8 cellular contexts compared by ENCODE assay signal in genomic region chr16:2267505-2267912, GRCh38. TPM values are rescaled to one million over a fixed set of nuclear protein-coding genes. Genes with fewer than 3 reads are reported as not detected.
DNase-seq lines count a peak whose midpoint lies in the region; ATAC-seq and TF ChIP-seq lines count a peak whose summit lies in the region.
"Not testable (repeated sequence)": the region's sequence is repeated elsewhere in the genome, so short reads cannot be mapped to it uniquely, and the experiment has no call there.

No MANE protein-coding gene starts in this region.

- H3K27ac ChIP-seq in lung (ENCODE audit: low read depth in 1 of 2, low read length in 1 of 2) = peak overlapping the region; percentile 89 to 92

- H3K27me3 ChIP-seq in lung (ENCODE audit: control insufficient read depth, insufficient read depth) = not testable (repeated sequence)

- WGBS in lung, 2 donors = 0 to 1% methylated on average over 23 to 54 of the region's 54 CpGs

- H3K9me3 Mint-ChIP-seq in activated CD8-positive, alpha-beta memory T cell treated with anti-CD3 and anti-CD28 coated beads, Interleukin-2, amount 10 ng/mL, durations not matched to agents 7 days and 5 days (ENCODE audit: low read depth); stimulated activated naive B cell treated with anti-CD40 and anti-IgM and Interleukin-4, amounts not matched to agents 10 μg/mL and 1 μg/mL and 100 μg/mL, for 72 hours: not testable (repeated sequence)

- CTCF ChIA-PET in activated CD8-positive, alpha-beta memory T cell treated with anti-CD3 and anti-CD28 coated beads, Interleukin-2, amount 10 ng/mL, durations not matched to agents 7 days and 5 days (lab: Charles Lee) = not testable (repeated sequence)

- H3K4me3 Mint-ChIP-seq in activated CD8-positive, alpha-beta memory T cell treated with anti-CD3 and anti-CD28 coated beads, Interleukin-2, amount 10 ng/mL, durations not matched to agents 7 days and 5 days = peak overlapping the region; percentile 93
- peak overlapping the region; percentile 94 to 97 for H3K4me3 Mint-ChIP-seq in stimulated activated naive B cell treated with anti-CD40 and anti-IgM and Interleukin-4, amounts not matched to agents 10 μg/mL and 1 μg/mL and 100 μg/mL, for 72 hours

- ATAC-seq in GM19468 (IDR thresholded peaks at IDR 0.05; ENCODE audit: extremely low read depth, unreplicated experiment) (peak; percentile 17), HG03060 (IDR thresholded peaks at IDR 0.05; ENCODE audit: low read depth, unreplicated experiment) (peak; percentile 13), lung (ENCODE audit: insufficient read depth, low FRiP score) (peak; percentile 70)
- ATAC-seq in activated CD8-positive, alpha-beta memory T cell treated with anti-CD3 and anti-CD28 coated beads, Interleukin-2, amount 10 ng/mL, durations not matched to agents 7 days and 5 days = peak; percentile 63
- ATAC-seq in stimulated activated naive B cell treated with anti-CD40 and anti-IgM and Interleukin-4, amounts not matched to agents 10 μg/mL and 1 μg/mL and 100 μg/mL, for 72 hours (replicated peaks) = peak; percentile 71 to 77

- H3K36me3 ChIP-seq in lung (ENCODE audit: control insufficient read depth in 2 of 2, insufficient read depth in 2 of 2, low read length in 2 of 2) = peaks cover 2 to 11% of the 10 kb centered on the region in 2 donors

- peak overlapping the region; percentile 86 for H3K4me3 ChIP-seq in lung

- peak overlapping the region; percentile 97 for H3K27ac Mint-ChIP-seq in activated CD8-positive, alpha-beta memory T cell treated with anti-CD3 and anti-CD28 coated beads, Interleukin-2, amount 10 ng/mL, durations not matched to agents 7 days and 5 days
- peak overlapping the region; percentile 100 for H3K27ac Mint-ChIP-seq in stimulated activated naive B cell treated with anti-CD40 and anti-IgM and Interleukin-4, amounts not matched to agents 10 μg/mL and 1 μg/mL and 100 μg/mL, for 72 hours

- H3K27me3 Mint-ChIP-seq in activated CD8-positive, alpha-beta memory T cell treated with anti-CD3 and anti-CD28 coated beads, Interleukin-2, amount 10 ng/mL, durations not matched to agents 7 days and 5 days; stimulated activated naive B cell treated with anti-CD40 and anti-IgM and Interleukin-4, amounts not matched to agents 10 μg/mL and 1 μg/mL and 100 μg/mL, for 72 hours: not testable (repeated sequence)

- peaks cover 34% of the 10 kb centered on the region for H3K36me3 Mint-ChIP-seq in activated CD8-positive, alpha-beta memory T cell treated with anti-CD3 and anti-CD28 coated beads, Interleukin-2, amount 10 ng/mL, durations not matched to agents 7 days and 5 days
- H3K36me3 Mint-ChIP-seq in stimulated activated naive B cell treated with anti-CD40 and anti-IgM and Interleukin-4, amounts not matched to agents 10 μg/mL and 1 μg/mL and 100 μg/mL, for 72 hours = peaks cover 16 to 33% of the 10 kb centered on the region in 2 donors

- H3K4me1 ChIP-seq in lung (ENCODE audit: control insufficient read depth in 2 of 2, insufficient read depth in 2 of 2, low read length in 2 of 2) = not testable (repeated sequence)

- H3K4me1 Mint-ChIP-seq in activated CD8-positive, alpha-beta memory T cell treated with anti-CD3 and anti-CD28 coated beads, Interleukin-2, amount 10 ng/mL, durations not matched to agents 7 days and 5 days = peaks cover 34% of the 10 kb centered on the region
- peaks cover 32 to 45% of the 10 kb centered on the region in 2 donors for H3K4me1 Mint-ChIP-seq in stimulated activated naive B cell treated with anti-CD40 and anti-IgM and Interleukin-4, amounts not matched to agents 10 μg/mL and 1 μg/mL and 100 μg/mL, for 72 hours

- TF ChIP-seq CTCF in lung (IDR thresholded peaks at IDR 0.05; ENCODE audit: control extremely low read depth, extremely low read depth) = not testable (repeated sequence)

- DNase-seq in COLO668 (lab: John Stamatoyannopoulos, UW; ENCODE audit: unreplicated experiment) (peak; percentile 88), NCI-H446 treated with DMSO at 0.1 percent for 48 hours (lab: John Stamatoyannopoulos, UW) (peak; percentile 47), epidermal melanocyte (ENCODE audit: insufficient read length, low spot score) (peak; percentile 49), lung (ENCODE audit: low spot score) (peak; percentile 40)
- not testable (repeated sequence) for DNase-seq in activated CD8-positive, alpha-beta memory T cell treated with anti-CD3 and anti-CD28 coated beads, Interleukin-2, amount 10 ng/mL, durations not matched to agents 7 days and 5 days; stimulated activated naive B cell treated with anti-CD40 and anti-IgM and Interleukin-4, amounts not matched to agents 10 μg/mL and 1 μg/mL and 100 μg/mL, for 72 hours

- not testable (repeated sequence) for H3K9me3 ChIP-seq in lung (ENCODE audit: control insufficient read depth in 2 of 2, insufficient read depth in 1 of 2, low read length in 1 of 2)

RNA-seq across cellular contexts. Expression of gene RNPS1, which starts 0.4 kb away (rescaled TPM):
- total RNA-seq in activated CD8-positive, alpha-beta memory T cell treated with anti-CD3 and anti-CD28 coated beads, Interleukin-2, amount 10 ng/mL, durations not matched to agents 7 days and 5 days = 100 to 1,000 TPM; 310 to 324 TPM
- total RNA-seq in lung = 100 to 1,000 TPM in 1 of 2 donors, 10 to 100 TPM in 1; 92.0 to 125 TPM
- 100 to 1,000 TPM in 1 of 2 donors, 10 to 100 TPM in 1; 98.7 to 144 TPM for polyA plus RNA-seq in lung

RNA-seq across cellular contexts. Expression of gene ECI1, which starts 16.1 kb away (rescaled TPM):
- total RNA-seq in activated CD8-positive, alpha-beta memory T cell treated with anti-CD3 and anti-CD28 coated beads, Interleukin-2, amount 10 ng/mL, durations not matched to agents 7 days and 5 days = 10 to 100 TPM; 48.9 to 57.3 TPM
- total RNA-seq in lung = 10 to 100 TPM; 35.0 to 71.9 TPM
- 10 to 100 TPM; 55.2 to 87.1 TPM for polyA plus RNA-seq in lung

RNA-seq across cellular contexts. Expression of gene DNASE1L2, which starts 31.3 kb away (rescaled TPM):
- 1 to 10 TPM; 1.5 to 2.0 TPM for total RNA-seq in activated CD8-positive, alpha-beta memory T cell treated with anti-CD3 and anti-CD28 coated beads, Interleukin-2, amount 10 ng/mL, durations not matched to agents 7 days and 5 days
- 1 to 10 TPM in 1 of 2 donors, under 1 TPM in 1; 0.65 to 1.0 TPM for total RNA-seq in lung
- under 1 TPM; 0.69 to 0.71 TPM for polyA plus RNA-seq in lung

RNA-seq across cellular contexts. Expression of gene E4F1, which starts 44.1 kb away (rescaled TPM):
- 10 to 100 TPM; 31.3 to 37.1 TPM for total RNA-seq in activated CD8-positive, alpha-beta memory T cell treated with anti-CD3 and anti-CD28 coated beads, Interleukin-2, amount 10 ng/mL, durations not matched to agents 7 days and 5 days
- 10 to 100 TPM; 21.0 to 30.2 TPM for total RNA-seq in lung
- polyA plus RNA-seq in lung = 10 to 100 TPM; 22.9 to 26.7 TPM

RNA-seq across cellular contexts. Expression of gene PGP, which starts 52.9 kb away (rescaled TPM):
- total RNA-seq in activated CD8-positive, alpha-beta memory T cell treated with anti-CD3 and anti-CD28 coated beads, Interleukin-2, amount 10 ng/mL, durations not matched to agents 7 days and 5 days = 10 to 100 TPM; 29.8 to 34.8 TPM
- 10 to 100 TPM in 1 of 2 donors, 1 to 10 TPM in 1; 3.8 to 20.9 TPM for total RNA-seq in lung
- 10 to 100 TPM; 12.5 to 14.9 TPM for polyA plus RNA-seq in lung

Comparison
In these comparisons a context has a peak if more than half of its experiments do, and no peak if none do; other contexts are left out.
1. ATAC-seq: peak in every context shown above with its lines; median percentile 74 in stimulated activated naive B cell treated with anti-CD40 and anti-IgM and Interleukin-4, amounts not matched to agents 10 μg/mL and 1 μg/mL and 100 μg/mL, for 72 hours; 70 in lung; 63 in activated CD8-positive, alpha-beta memory T cell treated with anti-CD3 and anti-CD28 coated beads, Interleukin-2, amount 10 ng/mL, durations not matched to agents 7 days and 5 days; 17 in GM19468; 13 in HG03060.